ENCODE assay signal across 2 cellular contexts in the genomic region with DNA sequence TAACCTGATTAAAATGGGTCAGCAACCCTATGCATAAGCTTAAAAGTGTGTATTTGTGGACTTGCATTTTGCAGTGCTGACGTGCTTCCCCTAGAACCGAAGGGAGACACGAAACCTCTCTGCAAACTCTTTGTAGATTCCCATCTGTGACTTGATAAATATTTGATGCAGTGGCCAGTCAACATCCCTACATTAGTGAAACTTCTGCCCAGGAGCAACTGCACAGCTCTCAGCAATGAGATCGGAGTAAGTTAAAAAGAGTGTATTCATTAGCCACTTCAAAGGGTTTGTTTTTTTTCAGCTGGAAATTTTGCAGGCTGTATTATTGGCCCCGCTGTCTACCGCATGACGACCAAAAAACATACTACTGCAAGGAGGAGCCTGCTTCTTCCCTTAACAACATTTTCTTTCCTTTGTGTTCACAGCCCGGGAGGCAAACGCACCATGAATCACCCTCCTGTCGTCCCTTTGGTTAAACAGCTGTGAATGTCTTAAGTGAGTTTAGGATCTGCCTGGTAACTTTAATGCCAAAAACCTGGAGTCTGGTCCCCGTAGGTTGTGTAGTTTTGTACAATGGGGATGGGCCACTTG.
TF ChIP-seq lines count a peak whose summit lies in the region.

No MANE protein-coding gene starts in this region.

TF ChIP-seq in A549, 52 proteins besides CTCF, POLR2A, EP300 and RAD21:
- TF ChIP-seq TP53 (CRISPR knock-in tag; IDR thresholded peaks at IDR 0.05) (no peak), ZC3H11A (IDR thresholded peaks at IDR 0.05) (no peak), KDM1A (IDR thresholded peaks at IDR 0.05; ENCODE audit: low read depth) (no peak), HOXB13 (CRISPR knock-in tag; IDR thresholded peaks at IDR 0.05; ENCODE audit: low read depth) (no peak), CHD4 (IDR thresholded peaks at IDR 0.05; ENCODE audit: borderline replicate concordance) (no peak), PHF8 (IDR thresholded peaks at IDR 0.05; ENCODE audit: borderline replicate concordance, low read depth) (no peak)

TF ChIP-seq in HepG2, 621 proteins besides CTCF, POLR2A, EP300 and RAD21:
- no peak for TF ChIP-seq RAD51 (IDR thresholded peaks at IDR 0.05; ENCODE audit: borderline replicate concordance)
